In genomic region chr17:50658602-50659001, GRCh38 we compare ENCODE assay signal across 2 cellular contexts.
TF ChIP-seq lines count a peak whose summit lies in the region.

No MANE protein-coding gene starts in this region.

TF ChIP-seq in IMR-90, 13 proteins besides CTCF, POLR2A, EP300 and RAD21:
- no peak for TF ChIP-seq CEBPB (IDR thresholded peaks at IDR 0.05; ENCODE audit: low read depth, low read length)
- no peak for TF ChIP-seq MAZ (IDR thresholded peaks at IDR 0.05; ENCODE audit: borderline replicate concordance, low read depth, low read length)
- TF ChIP-seq SMC3 (IDR thresholded peaks at IDR 0.05; ENCODE audit: low read depth, low read length) = no peak
- no peak for TF ChIP-seq FOS (IDR thresholded peaks at IDR 0.05; ENCODE audit: low read depth, low read length)
- TF ChIP-seq NFE2L2 (IDR thresholded peaks at IDR 0.05; ENCODE audit: low read depth, low read length) = no peak
- no peak for TF ChIP-seq MAFK (IDR thresholded peaks at IDR 0.05; ENCODE audit: low read depth, low read length)
- TF ChIP-seq BHLHE40 (IDR thresholded peaks at IDR 0.05; ENCODE audit: low read depth, low read length) = no peak
- no peak for TF ChIP-seq CHD1 (IDR thresholded peaks at IDR 0.05; ENCODE audit: low read depth, low read length)
- no peak for TF ChIP-seq RFX5 (IDR thresholded peaks at IDR 0.05; ENCODE audit: low read depth, low read length)
- TF ChIP-seq USF2 (IDR thresholded peaks at IDR 0.05; ENCODE audit: low read depth, low read length) = no peak
- TF ChIP-seq MXI1 (IDR thresholded peaks at IDR 0.05; ENCODE audit: borderline replicate concordance, low read depth, low read length) = no peak
- no peak for TF ChIP-seq ELK1 (IDR thresholded peaks at IDR 0.05; ENCODE audit: borderline replicate concordance, low read depth, low read length)
- TF ChIP-seq RCOR1 (IDR thresholded peaks at IDR 0.05; ENCODE audit: insufficient replicate concordance, low read length) = no peak

TF ChIP-seq in K562, 482 proteins besides CTCF, POLR2A, EP300 and RAD21:
- no peak for TF ChIP-seq ILK (tag; IDR thresholded peaks at IDR 0.05; ENCODE audit: borderline replicate concordance, low read depth)
- TF ChIP-seq NRF1 (conservative IDR thresholded peaks at IDR 0.05 in 1 of 2, IDR thresholded peaks at IDR 0.05 in 1 of 2) = peak in 1 of 2 experiments; percentile 32; a peak in 3 of 4 replicates
- no peak for TF ChIP-seq ARID2 (IDR thresholded peaks at IDR 0.05)
- TF ChIP-seq NR2C2 (CRISPR knock-in tag; IDR thresholded peaks at IDR 0.05) = no peak
- 0 out of 2 replicates have a peak, but pooled peaks have one; percentile 32 for TF ChIP-seq NR2C2 (tag; IDR thresholded peaks at IDR 0.05)
- no peak for TF ChIP-seq PBX2 (CRISPR knock-in tag; IDR thresholded peaks at IDR 0.05; ENCODE audit: low read depth)
- peak; percentile 31; the same call in 1 of the 2 replicates for TF ChIP-seq PBX2 (tag; conservative IDR thresholded peaks at IDR 0.05; ENCODE audit: low read depth)
- TF ChIP-seq, protein P1, sequence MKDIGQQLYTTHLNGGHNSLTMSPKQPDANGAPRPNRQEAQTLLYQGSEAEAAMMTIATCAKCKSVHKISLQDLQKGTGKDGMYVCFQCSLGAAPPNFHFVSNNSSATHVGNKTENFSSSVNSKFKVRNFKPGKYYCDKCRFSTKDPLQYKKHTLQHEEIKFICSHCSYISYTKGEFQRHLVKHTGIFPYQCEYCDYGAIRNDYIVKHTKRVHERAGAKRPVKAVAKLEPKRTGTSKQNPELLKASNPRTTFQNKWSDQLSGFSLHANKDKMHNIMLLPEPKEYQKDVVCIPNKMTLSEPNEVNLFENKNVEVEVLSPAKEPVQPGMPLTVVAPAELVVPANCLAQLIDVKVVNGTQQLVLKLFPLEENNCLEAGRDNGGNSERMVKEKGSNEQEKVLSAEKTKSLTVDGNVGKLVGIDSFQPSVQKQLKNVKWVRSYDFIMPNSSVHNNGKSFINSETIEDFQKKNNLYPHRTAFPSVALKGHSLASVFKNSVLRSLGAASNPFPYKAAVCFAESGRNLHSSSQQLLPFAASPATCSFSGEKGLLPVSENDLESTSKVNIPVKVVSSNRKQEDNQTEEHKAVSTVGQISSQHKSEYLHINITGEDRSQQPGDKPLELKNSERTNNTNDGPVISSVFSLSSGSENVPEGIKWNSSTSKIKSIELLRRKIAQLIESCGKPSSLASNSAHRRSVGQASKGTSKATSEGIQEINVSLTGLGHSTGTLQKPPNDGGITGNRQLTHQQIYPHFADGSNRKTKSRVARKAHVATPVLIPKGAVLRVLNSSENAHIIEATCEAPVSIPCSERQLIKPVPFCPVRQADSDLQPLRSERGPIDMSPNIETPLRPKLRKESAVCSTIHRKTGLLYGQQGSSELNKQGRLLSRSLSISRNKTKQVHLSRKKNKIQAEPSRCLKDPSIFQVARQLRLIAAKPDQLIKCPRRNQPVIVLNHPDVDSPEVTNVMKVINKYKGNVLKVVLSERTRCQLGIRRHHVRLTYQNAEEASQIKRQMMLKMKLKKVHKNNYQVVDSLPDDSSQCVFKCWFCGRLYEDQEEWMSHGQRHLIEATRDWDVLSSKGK (CRISPR knock-in tag; IDR thresholded peaks at IDR 0.05) = no peak
- TF ChIP-seq MEIS2 (IDR thresholded peaks at IDR 0.05; ENCODE audit: partially characterized antibody) = peak; percentile 20
- no peak for TF ChIP-seq GTF2F1 (IDR thresholded peaks at IDR 0.05; ENCODE audit: low read depth, low read length)
